23 cellular contexts compared by ENCODE assay signal in the genomic region with DNA sequence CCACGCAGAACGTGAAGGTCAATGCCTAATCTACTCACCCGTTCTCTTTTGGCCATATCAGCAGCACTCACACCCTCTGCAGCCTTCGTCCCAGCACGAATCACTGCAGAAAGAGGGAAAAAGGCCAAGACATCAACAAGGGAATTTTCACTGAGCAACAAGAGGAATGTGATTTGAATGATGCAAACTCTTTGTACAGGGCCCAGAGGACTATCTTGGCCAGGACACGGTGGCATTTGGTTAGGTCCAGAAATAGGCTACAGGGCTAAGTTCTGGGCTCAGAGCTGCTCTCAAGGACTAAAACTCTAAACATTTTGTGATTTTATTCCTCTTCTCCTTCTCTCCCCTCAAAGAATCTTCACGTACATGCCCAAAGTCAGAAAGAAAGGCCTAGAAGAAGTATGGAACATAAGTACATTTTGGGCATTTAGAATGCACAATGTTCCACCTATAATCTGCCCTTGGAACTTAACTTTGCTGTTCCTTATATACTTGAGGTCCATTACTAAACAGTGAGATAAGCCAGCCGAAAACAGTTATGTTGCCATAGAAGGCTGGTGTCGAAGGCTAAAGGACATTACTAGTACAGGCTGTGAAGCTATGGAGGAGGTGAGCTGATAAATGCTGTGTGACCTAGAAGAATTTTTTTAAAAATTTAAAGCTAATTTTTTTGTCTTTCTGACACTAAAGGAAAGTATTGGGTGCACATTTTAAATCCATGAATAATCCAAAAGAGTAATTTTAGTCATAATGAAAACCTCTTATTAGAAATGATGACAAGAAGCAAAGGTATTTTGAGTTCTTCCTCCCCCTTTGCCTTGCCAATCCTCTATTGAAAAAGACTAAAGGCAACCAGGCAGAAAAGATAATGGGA. TPM values are rescaled to one million over a fixed set of nuclear protein-coding genes. Genes with fewer than 3 reads are reported as not detected.
A peak's percentile ranks its signal among the peaks of the same experiment; 100 is the strongest.
DNase-seq lines count a peak whose midpoint lies in the region; ATAC-seq and TF ChIP-seq lines count a peak whose summit lies in the region.
"Had no signal": no experiment of that assay in that cellular context is flagged by ENCODE, and none has a peak within 500 bp of the region (broad histone marks: within the 10 kb centered on the region; RNA-seq: fewer than 3 reads in every experiment).

No MANE protein-coding gene starts in this region.

- no peaks in the 10 kb centered on the region for H3K27me3 Mint-ChIP-seq in CD8-positive, alpha-beta T cell (ENCODE audit: low read depth)

- peaks cover 40% of the 10 kb centered on the region for H3K4me1 Mint-ChIP-seq in CD8-positive, alpha-beta T cell (ENCODE audit: low read depth)
- H3K4me1 Mint-ChIP-seq: GM23338, nephron had no signal

- CTCF ChIA-PET in CD8-positive, alpha-beta T cell (lab: Charles Lee): interaction anchor here (1.2 to 3.0 kb wide), 2 partner anchors 17 to 615 kb away, joined by 3 to 18 read pairs; no protein-coding TSS in a partner anchor

- in situ Hi-C loops in gastrocnemius medialis (cut with MboI; ENCODE audit: low sequenced_read_pairs in 4 of 4): no loop called here

- H3K36me3 Mint-ChIP-seq in CD8-positive, alpha-beta T cell: peaks cover 81% of the 10 kb centered on the region

- no peaks in the 10 kb centered on the region for H3K9me3 Mint-ChIP-seq in CD8-positive, alpha-beta T cell
- H3K9me3 Mint-ChIP-seq: GM23338, nephron had no signal

- intact Hi-C loops in CD8-positive, alpha-beta T cell (cut with DNase I, micrococcal nuclease): loop anchor here in 1 of 2 experiments (5.0 kb wide), 1 partner anchor 186 kb away; no protein-coding TSS in a partner anchor
- intact Hi-C loops in Right ventricle myocardium superior (cut with DNase I): no loop called here
- intact Hi-C loops in gastrocnemius medialis (cut with DNase I; ENCODE audit: low total_unique reads): no loop called here
- intact Hi-C loops in sigmoid colon (cut with DNase I): no loop called here

- H3K36me3 ChIP-seq in CD8-positive, alpha-beta T cell (ENCODE audit: insufficient read depth, low read length): peaks cover 20% of the 10 kb centered on the region
- H3K36me3 ChIP-seq in gastrocnemius medialis: peaks cover 3 to 80% of the 10 kb centered on the region in 2 donors
- peaks cover 21 to 99% (median 42%) of the 10 kb centered on the region in 4 donors for H3K36me3 ChIP-seq in sigmoid colon
- peaks cover 9 to 97% (median 66%) of the 10 kb centered on the region in 4 donors for H3K36me3 ChIP-seq in upper lobe of left lung

- H3K4me3 ChIP-seq in CD8-positive, alpha-beta T cell (ENCODE audit: low read depth, low read length): no peak overlapping the region
- H3K4me3 ChIP-seq in gastrocnemius medialis: no peak overlapping the region
- no peak overlapping the region for H3K4me3 ChIP-seq in sigmoid colon
- H3K4me3 ChIP-seq in upper lobe of left lung: no peak overlapping the region
- H3K4me3 ChIP-seq: GM23338, spleen had no signal

- WGBS in sigmoid colon, 2 donors: 87 to 92% methylated on average over 9 of the region's 9 CpGs
- WGBS in upper lobe of left lung, 2 donors: 85 to 89% methylated on average over 9 of the region's 9 CpGs

- no peak overlapping the region for H3K27ac ChIP-seq in CD8-positive, alpha-beta T cell (ENCODE audit: low read depth, low read length)
- H3K27ac ChIP-seq in angular gyrus (ENCODE audit: low read depth, low read length): peak overlapping the region; percentile 26
- peak overlapping the region; percentile 7 to 64 (median 34) for H3K27ac ChIP-seq in gastrocnemius medialis
- H3K27ac ChIP-seq in sigmoid colon: no peak overlapping the region
- no peak overlapping the region for H3K27ac ChIP-seq in upper lobe of left lung
- H3K27ac ChIP-seq: spleen had no signal

- no peak for DNase-seq in CD8-positive, alpha-beta T cell
- peak; percentile 52 for DNase-seq in Right ventricle myocardium superior
- DNase-seq in gastrocnemius medialis: peak in 1 of 2 donors; percentile 25
- DNase-seq in sigmoid colon: no peak
- no peak for DNase-seq in upper lobe of left lung
- no peak for DNase-seq in COLO668 (lab: John Stamatoyannopoulos, UW; ENCODE audit: unreplicated experiment)
- no peak for DNase-seq in pons (ENCODE audit: low spot score)
- DNase-seq: activated CD4-positive, alpha-beta T cell treated with anti-CD3 and anti-CD28 coated beads for 4 hours; activated CD8-positive, alpha-beta memory T cell treated with anti-CD3 and anti-CD28 coated beads, Interleukin-2, amount 50 U/mL, for 4 hours; DND-41; effector CD8-positive, alpha-beta T cell; Karpas-422; mesendoderm; NCI-H2029 treated with DMSO at 0.1 percent for 48 hours; NCI-H446 treated with DMSO at 0.1 percent for 48 hours; spleen had no signal

- POLR2A ChIA-PET in CD8-positive, alpha-beta T cell (lab: Charles Lee): no interaction called here

- TF ChIP-seq CTCF in CD8-positive, alpha-beta T cell (IDR thresholded peaks at IDR 0.05): no peak
- TF ChIP-seq CTCF in gastrocnemius medialis (IDR thresholded peaks at IDR 0.05 in 4 of 5, conservative IDR thresholded peaks at IDR 0.05 in 1 of 5) (no peak), sigmoid colon (IDR thresholded peaks at IDR 0.05) (no peak), upper lobe of left lung (IDR thresholded peaks at IDR 0.05) (no peak)

- peaks cover 39% of the 10 kb centered on the region for H3K4me1 ChIP-seq in CD8-positive, alpha-beta T cell (ENCODE audit: insufficient read depth, low read length)
- H3K4me1 ChIP-seq in gastrocnemius medialis (peaks cover 0 to 14% of the 10 kb centered on the region in 2 donors), sigmoid colon (no peaks in the 10 kb centered on the region), upper lobe of left lung (peaks cover 0 to 6% (median 0%) of the 10 kb centered on the region in 4 donors)

- peak overlapping the region; percentile 27 for H3K27ac Mint-ChIP-seq in CD8-positive, alpha-beta T cell
- H3K27ac Mint-ChIP-seq: GM23338, nephron had no signal

- H3K4me3 Mint-ChIP-seq in CD8-positive, alpha-beta T cell: no peak overlapping the region
- H3K4me3 Mint-ChIP-seq: GM23338, nephron had no signal

- TF ChIP-seq EP300 in sigmoid colon (IDR thresholded peaks at IDR 0.05) (no peak), upper lobe of left lung (IDR thresholded peaks at IDR 0.05) (no peak)

- no peak for ATAC-seq in CD8-positive, alpha-beta T cell
- peak; percentile 86 for ATAC-seq in Right ventricle myocardium superior (ENCODE audit: poor library complexity)
- peak in 1 of 2 donors; percentile 77 for ATAC-seq in gastrocnemius medialis
- no peak for ATAC-seq in upper lobe of left lung (ENCODE audit: low FRiP score in 2 of 2)
- ATAC-seq: GM23338 had no signal

- no peaks in the 10 kb centered on the region for H3K9me3 ChIP-seq in CD8-positive, alpha-beta T cell (ENCODE audit: low read length)
- H3K9me3 ChIP-seq in gastrocnemius medialis (no peaks in the 10 kb centered on the region), sigmoid colon (no peaks in the 10 kb centered on the region), upper lobe of left lung (no peaks in the 10 kb centered on the region)
- H3K9me3 ChIP-seq: spleen had no signal

- TF ChIP-seq POLR2A in gastrocnemius medialis (IDR thresholded peaks at IDR 0.05) (no peak), sigmoid colon (IDR thresholded peaks at IDR 0.05) (no peak), upper lobe of left lung (IDR thresholded peaks at IDR 0.05) (no peak)

- H3K27me3 ChIP-seq in CD8-positive, alpha-beta T cell (ENCODE audit: insufficient read depth, low read length): no peaks in the 10 kb centered on the region
- H3K27me3 ChIP-seq in gastrocnemius medialis: no peaks in the 10 kb centered on the region
- no peaks in the 10 kb centered on the region for H3K27me3 ChIP-seq in sigmoid colon
- H3K27me3 ChIP-seq in upper lobe of left lung: no peaks in the 10 kb centered on the region
- H3K27me3 ChIP-seq: spleen had no signal

RNA-seq across cellular contexts. Expression of a gene that starts 20.0 kb away (rescaled TPM):
- 10 to 100 TPM; 13.1 to 14.7 TPM for total RNA-seq in CD8-positive, alpha-beta T cell
- 30.3 TPM for total RNA-seq in Right ventricle myocardium superior
- total RNA-seq in gastrocnemius medialis: 10 to 100 TPM; 13.6 to 18.5 (median 16.3) TPM
- total RNA-seq in sigmoid colon: 10 to 100 TPM; 12.1 to 36.3 (median 17.4) TPM
- polyA plus RNA-seq in sigmoid colon: 10 to 100 TPM in 1 of 3 donors, 1 to 10 TPM in 2; 6.6 to 16.7 (median 8.6) TPM
- 100 to 1,000 TPM in 1 of 6 donors, 10 to 100 TPM in 5; 20.1 to 108 (median 29.4) TPM for total RNA-seq in upper lobe of left lung

RNA-seq across cellular contexts. Expression of a gene that starts 37.8 kb away (rescaled TPM):
- total RNA-seq in CD8-positive, alpha-beta T cell: under 1 TPM in 1 of 2 experiments, not detected in 1; 0.28 TPM
- 1.2 TPM for total RNA-seq in Right ventricle myocardium superior
- total RNA-seq in gastrocnemius medialis: 1 to 10 TPM in 2 of 4 donors, under 1 TPM in 2; 0.22 to 2.2 (median 0.64) TPM
- 1 to 10 TPM in 1 of 4 donors, under 1 TPM in 3; 0.27 to 1.1 (median 0.83) TPM for total RNA-seq in sigmoid colon
- polyA plus RNA-seq in sigmoid colon: under 1 TPM in 1 of 3 donors, not detected in 2; 0.96 TPM
- 10 to 100 TPM in 1 of 6 donors, 1 to 10 TPM in 2, under 1 TPM in 3; 0.30 to 10.5 (median 0.91) TPM for total RNA-seq in upper lobe of left lung
- total RNA-seq: fibroblast of villous mesenchyme, HT-29, kidney epithelial cell, RPMI7951 had no signal

Comparison
In these comparisons a context has a peak if more than half of its experiments do, and no peak if none do; other contexts are left out.
1. H3K27ac ChIP-seq: peak in angular gyrus (single experiment) and gastrocnemius medialis (4 of 4); none in CD8-positive, alpha-beta T cell (single experiment), sigmoid colon (0 of 4) and upper lobe of left lung (0 of 4).